8 cellular contexts compared by ENCODE assay signal in the genomic region with DNA sequence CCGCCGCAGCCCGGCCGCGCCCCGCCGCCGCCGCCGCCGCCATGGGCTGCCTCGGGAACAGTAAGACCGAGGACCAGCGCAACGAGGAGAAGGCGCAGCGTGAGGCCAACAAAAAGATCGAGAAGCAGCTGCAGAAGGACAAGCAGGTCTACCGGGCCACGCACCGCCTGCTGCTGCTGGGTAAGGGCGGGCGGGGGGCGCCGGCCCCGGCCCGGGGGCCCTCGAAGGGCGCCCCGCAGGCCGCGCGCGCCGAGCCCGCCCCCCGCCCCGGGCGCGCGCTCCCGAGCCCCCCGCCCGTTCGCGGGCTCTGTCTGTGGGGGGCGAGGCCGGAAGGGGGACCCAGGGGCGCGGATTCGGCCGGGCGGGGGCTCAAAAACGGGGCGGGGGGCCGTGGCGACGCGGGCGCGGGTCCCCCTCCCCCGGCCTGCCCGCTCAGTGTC. TPM values are rescaled to one million over a fixed set of nuclear protein-coding genes. Genes with fewer than 3 reads are reported as not detected.
DNase-seq lines count a peak whose midpoint lies in the region; ATAC-seq and TF ChIP-seq lines count a peak whose summit lies in the region.

No MANE protein-coding gene starts in this region.

- no peaks in the 10 kb centered on the region for H3K9me3 ChIP-seq in HUES64 (ENCODE audit: insufficient read depth, low read depth, low read length)
- no peaks in the 10 kb centered on the region for H3K9me3 ChIP-seq in vagina

- H3K9ac ChIP-seq in HUES64 (ENCODE audit: low read depth, low read length): peak overlapping the region; percentile 90

- peak overlapping the region; percentile 98 for H3K4me3 Mint-ChIP-seq in activated CD4-positive, alpha-beta T cell treated with anti-CD3 and anti-CD28 coated beads, Interleukin-2, amount 10 ng/mL, durations not matched to agents 7 days and 5 days
- H3K4me3 Mint-ChIP-seq in endothelial cell (ENCODE audit: unreplicated experiment) (peak overlapping the region; percentile 99), natural killer cell (peak overlapping the region; percentile 96)

- H3K36me3 ChIP-seq in GM06990 (ENCODE audit: control insufficient read depth, insufficient read depth, low read length) (peaks cover 6% of the 10 kb centered on the region; the same call in 1 of the 2 replicates), HUES64 (ENCODE audit: insufficient read depth, low read length) (peaks cover 8% of the 10 kb centered on the region; the same call in 1 of the 2 replicates), vagina (peaks cover 0 to 3% of the 10 kb centered on the region in 2 donors)

- no peaks in the 10 kb centered on the region for H3K9me3 Mint-ChIP-seq in activated CD4-positive, alpha-beta T cell treated with anti-CD3 and anti-CD28 coated beads, Interleukin-2, amount 10 ng/mL, durations not matched to agents 7 days and 5 days
- H3K9me3 Mint-ChIP-seq in endothelial cell (ENCODE audit: unreplicated experiment) (no peaks in the 10 kb centered on the region), natural killer cell (no peaks in the 10 kb centered on the region)

- H3K4me1 ChIP-seq in HUES64 (ENCODE audit: insufficient read depth, low read length): peaks cover 41% of the 10 kb centered on the region
- peaks cover 47% of the 10 kb centered on the region for H3K4me1 ChIP-seq in vagina

- TF ChIP-seq POLR2A in vagina (IDR thresholded peaks at IDR 0.05): no peak

- CTCF ChIA-PET in activated CD4-positive, alpha-beta T cell treated with anti-CD3 and anti-CD28 coated beads, Interleukin-2, amount 10 ng/mL, durations not matched to agents 7 days and 5 days (lab: Charles Lee): no interaction called here

- H3K27me3 ChIP-seq in GM06990 (replicated peaks; ENCODE audit: control insufficient read depth, insufficient read depth, low read length): no peaks in the 10 kb centered on the region
- 0 out of 2 replicates have a peak, but pooled peaks cover 2% of the 10 kb centered on the region for H3K27me3 ChIP-seq in HUES64 (ENCODE audit: insufficient read depth, low read length)
- H3K27me3 ChIP-seq in vagina: no peaks in the 10 kb centered on the region

- intact Hi-C loops in natural killer cell (cut with micrococcal nuclease): loop anchor here (2.0 to 10.0 kb wide), 3 partner anchors 151 to 273 kb away; partner anchors contain the start of genes PRELID3B, STX16 and ZNF831
- intact Hi-C loops in vagina (cut with DNase I): loop anchor here (5.0 kb wide), 2 partner anchors 91 to 141 kb away; partner anchors contain the start of genes ATP5F1E and NELFCD

- under 1% methylated on average over 63 of the region's 63 CpGs for WGBS in HUES64

- H3K27me3 Mint-ChIP-seq in activated CD4-positive, alpha-beta T cell treated with anti-CD3 and anti-CD28 coated beads, Interleukin-2, amount 10 ng/mL, durations not matched to agents 7 days and 5 days: no peaks in the 10 kb centered on the region
- H3K27me3 Mint-ChIP-seq in endothelial cell (ENCODE audit: unreplicated experiment) (peaks cover 20% of the 10 kb centered on the region), natural killer cell (ENCODE audit: low read depth in 2 of 2) (no peaks in the 10 kb centered on the region)

- H3K36me3 Mint-ChIP-seq in activated CD4-positive, alpha-beta T cell treated with anti-CD3 and anti-CD28 coated beads, Interleukin-2, amount 10 ng/mL, durations not matched to agents 7 days and 5 days (ENCODE audit: low read depth): peaks cover 33% of the 10 kb centered on the region
- H3K36me3 Mint-ChIP-seq in endothelial cell (ENCODE audit: low read depth, unreplicated experiment) (peaks cover 26% of the 10 kb centered on the region), natural killer cell (no peaks in the 10 kb centered on the region)

- POLR2A ChIA-PET in activated CD4-positive, alpha-beta T cell treated with anti-CD3 and anti-CD28 coated beads, Interleukin-2, amount 10 ng/mL, durations not matched to agents 7 days and 5 days (lab: Charles Lee): no interaction called here

- no peak for DNase-seq in GM06990 (ENCODE audit: extremely low read depth, insufficient read length)
- peak; percentile 39 for DNase-seq in activated CD4-positive, alpha-beta T cell treated with anti-CD3 and anti-CD28 coated beads, Interleukin-2, amount 10 ng/mL, durations not matched to agents 7 days and 5 days
- DNase-seq in endothelial cell (ENCODE audit: low spot score): no peak
- DNase-seq in natural killer cell: no peak
- DNase-seq in vagina (ENCODE audit: extremely low spot score in 2 of 2): peak in 1 of 2 donors; percentile 42
- no peak for DNase-seq in cerebellar nuclear complex (lab: John Stamatoyannopoulos, UW)

- H3K4me3 ChIP-seq in GM06990 (replicated peaks; ENCODE audit: low read depth, low read length) (peak overlapping the region; percentile 70), HUES64 (ENCODE audit: low read length) (peak overlapping the region; percentile 94), vagina (peak overlapping the region; percentile 74 to 89)

- ATAC-seq in natural killer cell (peak in 1 of 3 donors; percentile 0), GM21619 (IDR thresholded peaks at IDR 0.05; ENCODE audit: unreplicated experiment) (no peak)

- H3K27ac Mint-ChIP-seq in activated CD4-positive, alpha-beta T cell treated with anti-CD3 and anti-CD28 coated beads, Interleukin-2, amount 10 ng/mL, durations not matched to agents 7 days and 5 days: peak overlapping the region; percentile 99
- peak overlapping the region; percentile 99 for H3K27ac Mint-ChIP-seq in endothelial cell (ENCODE audit: unreplicated experiment)
- peak overlapping the region; percentile 90 to 97 for H3K27ac Mint-ChIP-seq in natural killer cell

- H3K27ac ChIP-seq in HUES64 (ENCODE audit: low read depth, low read length) (peak overlapping the region; percentile 95), vagina (peak overlapping the region; percentile 99)

- H3K4me1 Mint-ChIP-seq in activated CD4-positive, alpha-beta T cell treated with anti-CD3 and anti-CD28 coated beads, Interleukin-2, amount 10 ng/mL, durations not matched to agents 7 days and 5 days: peaks cover 52% of the 10 kb centered on the region
- peaks cover 52% of the 10 kb centered on the region for H3K4me1 Mint-ChIP-seq in endothelial cell (ENCODE audit: unreplicated experiment)
- H3K4me1 Mint-ChIP-seq in natural killer cell: peaks cover 45 to 52% of the 10 kb centered on the region in 2 donors

- TF ChIP-seq CTCF in GM06990 (IDR thresholded peaks at IDR 0.05; ENCODE audit: insufficient read depth, low read length, poor library complexity, severe bottlenecking) (no peak), endothelial cell (IDR thresholded peaks at IDR 0.05; ENCODE audit: unreplicated experiment) (no peak), natural killer cell (IDR thresholded peaks at IDR 0.05) (no peak), vagina (IDR thresholded peaks at IDR 0.05) (no peak)

RNA-seq across cellular contexts. Expression of gene GNAS, which starts 39.2 kb away (rescaled TPM):
- polyA plus RNA-seq in HUES64 (2013, experiment 1 of 2): 856 TPM
- 977 TPM for polyA plus RNA-seq in HUES64 (2013, experiment 2 of 2)
- 1,000 to 10,000 TPM; 1,022 to 1,326 TPM for total RNA-seq in activated CD4-positive, alpha-beta T cell treated with anti-CD3 and anti-CD28 coated beads, Interleukin-2, amount 10 ng/mL, durations not matched to agents 7 days and 5 days
- total RNA-seq in endothelial cell (ENCODE audit: unreplicated experiment): 1,989 TPM
- total RNA-seq in natural killer cell: 100 to 1,000 TPM; 530 to 823 (median 582) TPM
- 875 TPM for total RNA-seq in vagina

RNA-seq across cellular contexts. Expression of gene GNAS-AS1, which starts 41.0 kb away (rescaled TPM):
- 3.2 TPM for polyA plus RNA-seq in HUES64 (2013, experiment 1 of 2)
- polyA plus RNA-seq in HUES64 (2013, experiment 2 of 2): 3.2 TPM
- 1 to 10 TPM in 1 of 2 experiments, under 1 TPM in 1; 0.96 to 1.5 TPM for total RNA-seq in activated CD4-positive, alpha-beta T cell treated with anti-CD3 and anti-CD28 coated beads, Interleukin-2, amount 10 ng/mL, durations not matched to agents 7 days and 5 days
- total RNA-seq in endothelial cell (ENCODE audit: unreplicated experiment) (4.9 TPM), natural killer cell (under 1 TPM in 2 of 3 donors, not detected in 1; 0.60 to 0.66 TPM), vagina (not detected)
